ENCODE assay signal across 8 cellular contexts in the genomic region with DNA sequence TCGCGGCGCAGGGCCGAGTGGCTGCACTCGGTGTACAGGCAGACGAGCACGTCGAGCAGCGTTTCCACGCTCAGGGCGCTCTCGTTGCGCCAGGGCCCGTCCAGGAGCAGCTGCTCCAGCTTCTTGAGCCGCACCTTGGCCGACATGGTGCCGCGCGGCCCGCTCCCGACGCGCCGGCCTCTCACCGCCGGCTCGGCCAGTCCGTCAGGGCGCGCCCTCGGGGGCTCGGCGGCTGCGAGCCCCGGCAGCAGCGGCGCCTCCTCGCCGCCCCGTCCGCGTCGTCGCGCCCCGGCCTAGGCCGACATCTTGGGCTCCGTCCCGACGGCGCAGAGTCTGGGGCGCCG. TPM values are rescaled to one million over a fixed set of nuclear protein-coding genes. Genes with fewer than 3 reads are reported as not detected.
DNase-seq lines count a peak whose midpoint lies in the region; ATAC-seq, FAIRE-seq and TF ChIP-seq lines count a peak whose summit lies in the region.

No MANE protein-coding gene starts in this region.

- no peak for ATAC-seq in HG02885 (IDR thresholded peaks at IDR 0.05; ENCODE audit: poor library complexity, unreplicated experiment)

- H3K9ac ChIP-seq in iPS-20b (ENCODE audit: low read depth, low read length), result peak overlapping the region; percentile 61; the same call in 1 of the 2 replicates

- CTCF ChIA-PET in AG04450 (lab: Charles Lee), result interaction anchor here (1.6 to 3.1 kb wide), 2 partner anchors 18 to 19 kb away, joined by 5 to 13 read pairs; no protein-coding TSS in a partner anchor

- FAIRE-seq in H54 (lab: Jason Lieb, UNC), result no peak

- 0 out of 2 replicates have a peak, but pooled peaks cover 3% of the 10 kb centered on the region for H3K36me3 ChIP-seq in iPS-20b (ENCODE audit: insufficient read depth, low read depth, low read length)
- no peaks in the 10 kb centered on the region for H3K36me3 ChIP-seq in stomach

- H3K27me3 ChIP-seq in AG04450 (ENCODE audit: control insufficient read depth, insufficient read depth, low read length) (no peaks in the 10 kb centered on the region), iPS-20b (ENCODE audit: insufficient read depth, low read length) (no peaks in the 10 kb centered on the region), stomach (peaks cover 0 to 9% (median 0%) of the 10 kb centered on the region in 3 donors)

- H3K4me3 ChIP-seq in AG04450 (ENCODE audit: low read depth, low read length) (peak overlapping the region; percentile 96), iPS-20b (ENCODE audit: low read length) (peak overlapping the region; percentile 74), stomach (peak overlapping the region; percentile 87 to 96 (median 95))

- TF ChIP-seq POLR2A in H54 (IDR thresholded peaks at IDR 0.05; ENCODE audit: low read depth, low read length), result peak; percentile 10; the same call in 1 of the 2 replicates
- no peak for TF ChIP-seq POLR2A in stomach (IDR thresholded peaks at IDR 0.05)

- TF ChIP-seq CTCF in AG04450 (IDR thresholded peaks at IDR 0.05; ENCODE audit: low read depth, low read length) (no peak), stomach (IDR thresholded peaks at IDR 0.05) (no peak)

- TF ChIP-seq EP300 in stomach (IDR thresholded peaks at IDR 0.05), result no peak

- H3K4me1 ChIP-seq in iPS-20b (ENCODE audit: insufficient read depth, low read length), result no peaks in the 10 kb centered on the region; the same call in none of the 2 replicates
- H3K4me1 ChIP-seq in stomach, result peaks cover 25 to 64% (median 55%) of the 10 kb centered on the region in 4 donors

- POLR2A ChIA-PET in AG04450 (lab: Yijun Ruan, JAX), result no interaction called here

- no peaks in the 10 kb centered on the region for H3K9me3 ChIP-seq in AG04450 (ENCODE audit: control insufficient read depth, insufficient read depth, low read length)
- no peaks in the 10 kb centered on the region for H3K9me3 ChIP-seq in iPS-20b (ENCODE audit: insufficient read depth, low read depth, low read length)
- H3K9me3 ChIP-seq in stomach, result no peaks in the 10 kb centered on the region

- no peak for DNase-seq in AG04450 (ENCODE audit: low read depth, low spot score)
- DNase-seq in H54 (ENCODE audit: insufficient read length, low spot score), result peak; percentile 45
- DNase-seq in stomach, result no peak
- no peak for DNase-seq in activated CD4-positive, CD25-positive, alpha-beta regulatory T cell (lab: John Stamatoyannopoulos, UW)
- no peak for DNase-seq in NCI-H446 (lab: John Stamatoyannopoulos, UW)

- 0 to 1% (median 1%) methylated on average over 35 to 53 of the region's 53 CpGs for WGBS in adipose tissue, 3 donors
- WGBS in stomach, 5 donors, result 0 to 3% (median 1%) methylated on average over 35 to 53 of the region's 53 CpGs; no CpG with 5 or more reads in 1 of the 5 donors

- H3K27ac ChIP-seq in AG04450 (ENCODE audit: low read depth, low read length), result peak overlapping the region; percentile 57
- peak overlapping the region; percentile 80 for H3K27ac ChIP-seq in adipose tissue (ENCODE audit: low read depth, low read length)
- no peak overlapping the region for H3K27ac ChIP-seq in iPS-20b (ENCODE audit: low read length)
- peak overlapping the region; percentile 92 to 98 (median 96) for H3K27ac ChIP-seq in stomach

- intact Hi-C loops in stomach (cut with DNase I; ENCODE audit: low total_unique reads), result no loop called here

RNA-seq across cellular contexts. Expression of a gene that starts 0.3 kb away (rescaled TPM):
- 57.0 and 66.8 TPM in 2 replicates for polyA plus RNA-seq in AG04450 (2011; rRNA removed)
- 109 and 133 TPM in 2 replicates for polyA minus RNA-seq in AG04450 (2011; rRNA and poly(A)+ RNA removed)
- 10 to 100 TPM; 22.8 to 53.5 (median 39.0) TPM for polyA plus RNA-seq in adipose tissue
- total RNA-seq in stomach, result 100 to 1,000 TPM in 4 of 5 donors, 10 to 100 TPM in 1; 85.2 to 400 (median 191) TPM
- polyA plus RNA-seq in stomach, result 10 to 100 TPM; 16.3 to 23.7 (median 20.6) TPM

RNA-seq across cellular contexts. Expression of a gene that starts 27.0 kb away (rescaled TPM):
- polyA plus RNA-seq in AG04450 (2011; rRNA removed), result not detected in 2 replicates
- not detected in 2 replicates for polyA minus RNA-seq in AG04450 (2011; rRNA and poly(A)+ RNA removed)
- polyA plus RNA-seq in adipose tissue, result 1 to 10 TPM in 2 of 3 donors, under 1 TPM in 1; 0.09 to 3.6 (median 1.2) TPM
- total RNA-seq in stomach, result not detected
- polyA plus RNA-seq in stomach, result not detected

RNA-seq across cellular contexts. Expression of a gene that starts 37.5 kb away (rescaled TPM):
- not detected in 2 replicates for polyA plus RNA-seq in AG04450 (2011; rRNA removed)
- 0.37 TPM in 1 of 2 replicates, not detected in the other for polyA minus RNA-seq in AG04450 (2011; rRNA and poly(A)+ RNA removed)
- polyA plus RNA-seq in adipose tissue, result 1 to 10 TPM; 1.7 to 4.5 (median 1.7) TPM
- total RNA-seq in stomach, result 10 to 100 TPM in 3 of 5 donors, 1 to 10 TPM in 2; 1.3 to 82.8 (median 38.5) TPM
- polyA plus RNA-seq in stomach, result 10 to 100 TPM in 2 of 3 donors, 1 to 10 TPM in 1; 9.9 to 21.6 (median 10.8) TPM
